Comparison of ENCODE assay signal across 26 cellular contexts in the genomic region with DNA sequence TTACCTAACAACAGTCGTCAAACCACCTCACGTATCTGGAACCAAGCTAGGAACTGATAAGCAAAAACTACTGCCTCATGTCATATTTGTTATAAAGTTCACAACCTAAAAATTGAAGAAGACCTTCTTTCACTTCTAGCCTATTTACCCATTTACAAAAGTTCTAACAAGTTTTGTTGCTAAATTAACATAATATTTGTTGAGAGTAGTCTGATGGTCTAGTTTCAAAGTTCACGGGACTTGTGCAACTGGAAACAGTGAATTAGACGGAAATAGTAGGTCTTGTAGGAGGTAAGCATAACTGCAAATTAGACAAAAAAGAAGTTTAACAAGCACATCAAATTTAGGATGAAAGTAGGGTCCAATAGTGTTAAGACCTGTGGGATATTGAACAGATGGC. TPM values are rescaled to one million over a fixed set of nuclear protein-coding genes. Genes with fewer than 3 reads are reported as not detected.
DNase-seq lines count a peak whose midpoint lies in the region; ATAC-seq and TF ChIP-seq lines count a peak whose summit lies in the region.
"Had no signal": no experiment of that assay in that cellular context is flagged by ENCODE, and none has a peak within 500 bp of the region (broad histone marks: within the 10 kb centered on the region; RNA-seq: fewer than 3 reads in every experiment).

No MANE protein-coding gene starts in this region.

- TF ChIP-seq CTCF in CD4-positive, alpha-beta T cell (IDR thresholded peaks at IDR 0.05), result no peak
- no peak for TF ChIP-seq CTCF in liver (IDR thresholded peaks at IDR 0.05; ENCODE audit: low read depth, low read length, missing input control)

- H3K4me1 Mint-ChIP-seq in activated naive CD4-positive, alpha-beta T cell treated with anti-CD3 and anti-CD28 coated beads, Interleukin-2, amount 50 U/mL, for 24 hours, result peaks cover 40% of the 10 kb centered on the region
- H3K4me1 Mint-ChIP-seq in CD4-positive, alpha-beta T cell (ENCODE audit: low read depth), result peaks cover 60% of the 10 kb centered on the region
- H3K4me1 Mint-ChIP-seq in T-helper 17 cell, result peaks cover 57% of the 10 kb centered on the region

- H3K4me1 ChIP-seq in liver (ENCODE audit: control insufficient read depth in 4 of 4, insufficient read depth in 4 of 4, low read length in 3 of 4), result peaks cover 6 to 13% (median 9%) of the 10 kb centered on the region in 4 donors
- H3K4me1 ChIP-seq: A549 had no signal

- peaks cover 36% of the 10 kb centered on the region for H3K36me3 Mint-ChIP-seq in activated naive CD4-positive, alpha-beta T cell treated with anti-CD3 and anti-CD28 coated beads, Interleukin-2, amount 50 U/mL, for 24 hours
- H3K36me3 Mint-ChIP-seq in CD4-positive, alpha-beta T cell (ENCODE audit: low read depth), result peaks cover 21% of the 10 kb centered on the region
- peaks cover 4% of the 10 kb centered on the region for H3K36me3 Mint-ChIP-seq in T-helper 17 cell (ENCODE audit: low read depth)

- no peak overlapping the region for H3K27ac ChIP-seq in CD4-positive, alpha-beta T cell (ENCODE audit: low read depth, low read length)
- H3K27ac ChIP-seq in liver (ENCODE audit: low read depth in 1 of 2, low read length in 2 of 2), result peak overlapping the region; percentile 33 to 42
- H3K27ac ChIP-seq: A549, C4-2B, KMS-11 had no signal

- no peak for ATAC-seq in CD4-positive, alpha-beta T cell (ENCODE audit: poor library complexity)
- no peak for ATAC-seq in T-helper 17 cell
- ATAC-seq in GM19035 (IDR thresholded peaks at IDR 0.05; ENCODE audit: unreplicated experiment), result no peak
- ATAC-seq: A549, HCT116, PC-3 had no signal

- no peak overlapping the region for H3K4me3 ChIP-seq in liver (ENCODE audit: low read depth in 1 of 3, low read length in 3 of 3)
- H3K4me3 ChIP-seq: A549 had no signal

- H3K36me3 ChIP-seq in liver (ENCODE audit: control insufficient read depth in 4 of 4, insufficient read depth in 3 of 4, low read depth in 1 of 4, low read length in 3 of 4), result peaks cover 1 to 15% (median 8%) of the 10 kb centered on the region in 4 donors

- no peaks in the 10 kb centered on the region for H3K27me3 ChIP-seq in CD4-positive, alpha-beta T cell (ENCODE audit: control insufficient read depth, insufficient read depth, low read length)
- no peaks in the 10 kb centered on the region for H3K27me3 ChIP-seq in liver (ENCODE audit: control insufficient read depth in 4 of 4, insufficient read depth in 4 of 4, low read length in 3 of 4)

- H3K9me3 ChIP-seq in CD4-positive, alpha-beta T cell (ENCODE audit: control insufficient read depth, low read length), result no peaks in the 10 kb centered on the region
- H3K9me3 ChIP-seq in T-helper 17 cell (ENCODE audit: control insufficient read depth, low read length, poor library complexity, severe bottlenecking), result no peaks in the 10 kb centered on the region
- H3K9me3 ChIP-seq in liver (ENCODE audit: control insufficient read depth in 4 of 4, low read length in 3 of 4), result peaks cover 0 to 4% (median 0%) of the 10 kb centered on the region in 4 donors
- H3K9me3 ChIP-seq: A549, SK-N-SH had no signal

- peak overlapping the region; percentile 20 for H3K27ac Mint-ChIP-seq in activated naive CD4-positive, alpha-beta T cell treated with anti-CD3 and anti-CD28 coated beads, Interleukin-2, amount 50 U/mL, for 24 hours
- H3K27ac Mint-ChIP-seq in CD4-positive, alpha-beta T cell, result peak overlapping the region; percentile 31
- peak overlapping the region; percentile 93 for H3K27ac Mint-ChIP-seq in T-helper 17 cell

- no peak for DNase-seq in activated naive CD4-positive, alpha-beta T cell treated with anti-CD3 and anti-CD28 coated beads, Interleukin-2, amount 50 U/mL, for 16 hours
- no peak for DNase-seq in CD4-positive, alpha-beta T cell
- DNase-seq in T-helper 17 cell (no peak), DMS53 (lab: John Stamatoyannopoulos, UW) (no peak), A172 (ENCODE audit: low spot score) (no peak)
- DNase-seq: AML-193; DMS153; NCI-H1048; NCI-H1417; NCI-H1694; NCI-H2029 treated with DMSO at 0.1 percent for 48 hours; NCI-H446 treated with DMSO at 0.1 percent for 48 hours; NCI-H526; NCI-H82; NK-92 treated with Interleukin-12 subunit alpha and Interleukin-12 subunit beta, amount 100 ng/mL, for 24 hours; PC-3; SK-N-SH had no signal

- no peaks in the 10 kb centered on the region for H3K27me3 Mint-ChIP-seq in activated naive CD4-positive, alpha-beta T cell treated with anti-CD3 and anti-CD28 coated beads, Interleukin-2, amount 50 U/mL, for 24 hours
- H3K27me3 Mint-ChIP-seq in CD4-positive, alpha-beta T cell, result no peaks in the 10 kb centered on the region
- no peaks in the 10 kb centered on the region for H3K27me3 Mint-ChIP-seq in T-helper 17 cell
- H3K27me3 Mint-ChIP-seq: IgD-negative memory B cell had no signal

- intact Hi-C loops in CD4-positive, alpha-beta T cell (cut with DNase I, micrococcal nuclease), result no loop called here

- POLR2A ChIA-PET in CD4-positive, alpha-beta T cell (lab: Charles Lee), result no interaction called here

- TF ChIP-seq RAD21 in liver (IDR thresholded peaks at IDR 0.05), result peak in 1 of 2 donors; percentile 12

- H3K9ac ChIP-seq in liver (ENCODE audit: low read depth in 1 of 2, low read length in 2 of 2), result no peak overlapping the region
- H3K9ac ChIP-seq: KMS-11, SK-N-SH had no signal

- CTCF ChIA-PET in CD4-positive, alpha-beta T cell (lab: Charles Lee), result no interaction called here

- H3K9me3 Mint-ChIP-seq in activated naive CD4-positive, alpha-beta T cell treated with anti-CD3 and anti-CD28 coated beads, Interleukin-2, amount 50 U/mL, for 24 hours, result no peaks in the 10 kb centered on the region
- H3K9me3 Mint-ChIP-seq in CD4-positive, alpha-beta T cell, result peaks cover 1% of the 10 kb centered on the region
- H3K9me3 Mint-ChIP-seq: IgD-negative memory B cell had no signal

- H3K4me3 Mint-ChIP-seq in activated naive CD4-positive, alpha-beta T cell treated with anti-CD3 and anti-CD28 coated beads, Interleukin-2, amount 50 U/mL, for 24 hours, result no peak overlapping the region
- H3K4me3 Mint-ChIP-seq in CD4-positive, alpha-beta T cell, result no peak overlapping the region
- no peak overlapping the region for H3K4me3 Mint-ChIP-seq in T-helper 17 cell
- H3K4me3 Mint-ChIP-seq: IgD-negative memory B cell had no signal

- WGBS in liver, result 33% methylated on average over 4 of the region's 4 CpGs

TF ChIP-seq in liver, 16 proteins besides CTCF, POLR2A, EP300 and RAD21 (continues in another document):
- peak in 1 of 2 donors; percentile 72 for TF ChIP-seq EGR1 (IDR thresholded peaks at IDR 0.05; ENCODE audit: low read depth in 2 of 2)
- TF ChIP-seq HNF4G (IDR thresholded peaks at IDR 0.05), result peak; percentile 81
- TF ChIP-seq, protein P1, sequence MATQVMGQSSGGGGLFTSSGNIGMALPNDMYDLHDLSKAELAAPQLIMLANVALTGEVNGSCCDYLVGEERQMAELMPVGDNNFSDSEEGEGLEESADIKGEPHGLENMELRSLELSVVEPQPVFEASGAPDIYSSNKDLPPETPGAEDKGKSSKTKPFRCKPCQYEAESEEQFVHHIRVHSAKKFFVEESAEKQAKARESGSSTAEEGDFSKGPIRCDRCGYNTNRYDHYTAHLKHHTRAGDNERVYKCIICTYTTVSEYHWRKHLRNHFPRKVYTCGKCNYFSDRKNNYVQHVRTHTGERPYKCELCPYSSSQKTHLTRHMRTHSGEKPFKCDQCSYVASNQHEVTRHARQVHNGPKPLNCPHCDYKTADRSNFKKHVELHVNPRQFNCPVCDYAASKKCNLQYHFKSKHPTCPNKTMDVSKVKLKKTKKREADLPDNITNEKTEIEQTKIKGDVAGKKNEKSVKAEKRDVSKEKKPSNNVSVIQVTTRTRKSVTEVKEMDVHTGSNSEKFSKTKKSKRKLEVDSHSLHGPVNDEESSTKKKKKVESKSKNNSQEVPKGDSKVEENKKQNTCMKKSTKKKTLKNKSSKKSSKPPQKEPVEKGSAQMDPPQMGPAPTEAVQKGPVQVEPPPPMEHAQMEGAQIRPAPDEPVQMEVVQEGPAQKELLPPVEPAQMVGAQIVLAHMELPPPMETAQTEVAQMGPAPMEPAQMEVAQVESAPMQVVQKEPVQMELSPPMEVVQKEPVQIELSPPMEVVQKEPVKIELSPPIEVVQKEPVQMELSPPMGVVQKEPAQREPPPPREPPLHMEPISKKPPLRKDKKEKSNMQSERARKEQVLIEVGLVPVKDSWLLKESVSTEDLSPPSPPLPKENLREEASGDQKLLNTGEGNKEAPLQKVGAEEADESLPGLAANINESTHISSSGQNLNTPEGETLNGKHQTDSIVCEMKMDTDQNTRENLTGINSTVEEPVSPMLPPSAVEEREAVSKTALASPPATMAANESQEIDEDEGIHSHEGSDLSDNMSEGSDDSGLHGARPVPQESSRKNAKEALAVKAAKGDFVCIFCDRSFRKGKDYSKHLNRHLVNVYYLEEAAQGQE (IDR thresholded peaks at IDR 0.05), result peak; percentile 37
- no peak for TF ChIP-seq TAF1 (conservative IDR thresholded peaks at IDR 0.05)
- TF ChIP-seq RXRA (IDR thresholded peaks at IDR 0.05), result peak; percentile 70 to 76
- TF ChIP-seq JUND (IDR thresholded peaks at IDR 0.05), result peak in 1 of 2 donors; percentile 81
- TF ChIP-seq, protein P2, sequence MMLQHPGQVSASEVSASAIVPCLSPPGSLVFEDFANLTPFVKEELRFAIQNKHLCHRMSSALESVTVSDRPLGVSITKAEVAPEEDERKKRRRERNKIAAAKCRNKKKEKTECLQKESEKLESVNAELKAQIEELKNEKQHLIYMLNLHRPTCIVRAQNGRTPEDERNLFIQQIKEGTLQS (IDR thresholded peaks at IDR 0.05), result no peak
- no peak for TF ChIP-seq YY1 (IDR thresholded peaks at IDR 0.05)
- TF ChIP-seq, protein P3, sequence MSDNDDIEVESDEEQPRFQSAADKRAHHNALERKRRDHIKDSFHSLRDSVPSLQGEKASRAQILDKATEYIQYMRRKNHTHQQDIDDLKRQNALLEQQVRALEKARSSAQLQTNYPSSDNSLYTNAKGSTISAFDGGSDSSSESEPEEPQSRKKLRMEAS (IDR thresholded peaks at IDR 0.05), result peak; percentile 55
- TF ChIP-seq HNF4A (conservative IDR thresholded peaks at IDR 0.05), result peak; percentile 95 to 98
- TF ChIP-seq FOXA2 (IDR thresholded peaks at IDR 0.05), result peak; percentile 57

RNA-seq across cellular contexts. Expression of a gene that starts 51.9 kb away (rescaled TPM):
- total RNA-seq in CD4-positive, alpha-beta T cell, result 10 to 100 TPM; 76.2 to 80.1 TPM
- total RNA-seq in T-helper 17 cell (100 to 1,000 TPM; 117 to 149 TPM), liver (1 to 10 TPM in 1 of 2 donors, under 1 TPM in 1; 0.25 to 1.0 TPM)
- under 1 TPM; 0.07 to 0.08 TPM for polyA plus RNA-seq in liver
- not detected in 2 replicates for total RNA-seq in A172 (2014; rRNA removed; shearing (Covaris generic))
- total RNA-seq: H4 had no signal
- polyA plus RNA-seq: A549, IgD-negative memory B cell, SK-N-SH had no signal

Comparison
In these comparisons a context has a peak if more than half of its experiments do, and no peak if none do; other contexts are left out.
1. H3K27ac Mint-ChIP-seq: peak in every context shown above with its lines; median percentile 93 in T-helper 17 cell; 31 in CD4-positive, alpha-beta T cell; 20 in activated naive CD4-positive, alpha-beta T cell treated with anti-CD3 and anti-CD28 coated beads, Interleukin-2, amount 50 U/mL, for 24 hours.
2. RNA of a gene that starts 51.9 kb away (total RNA-seq): 117 to 149 TPM in T-helper 17 cell and 76.2 to 80.1 TPM in CD4-positive, alpha-beta T cell; 0.25 to 1.0 TPM in liver and not detected in A172; every median in the first group is over 10 times any median in the second.